ENCODE assay signal across 8 cellular contexts in genomic region chr14:90815817-90816662, GRCh38. TPM values are rescaled to one million over a fixed set of nuclear protein-coding genes. Genes with fewer than 3 reads are reported as not detected.
DNase-seq lines count a peak whose midpoint lies in the region; ATAC-seq and TF ChIP-seq lines count a peak whose summit lies in the region.

Gene TTC7B, minus strand, starts transcription at chr14:90816430. Its CDS starts 135 bp downstream, at chr14:90816295.

- POLR2A ChIA-PET in WTC11 (lab: Charles Lee) = interaction anchor here (0.6 kb wide), 1 partner anchor 284 kb away, joined by 5 read pairs; no protein-coding TSS in a partner anchor

- H3K4me3 ChIP-seq in BLaER1 (peak within 1 kb of the TSS; percentile 78), mesodermal cell (ENCODE audit: extremely low read depth, insufficient read depth, low read length, poor library complexity, severe bottlenecking) (peak within 1 kb of the TSS; percentile 66), testis (peak within 1 kb of the TSS; percentile 51 to 63)

- DNase-seq in HT1080 (ENCODE audit: low read depth) = no peak
- peak; percentile 64 for DNase-seq in WTC11 (ENCODE audit: low spot score)
- no peak for DNase-seq in testis
- no peak for DNase-seq in T1000 (lab: John Stamatoyannopoulos, UW)

- peak within 1 kb of the TSS; percentile 86 for H3K27ac ChIP-seq in BLaER1
- no peak within 1 kb of the TSS for H3K27ac ChIP-seq in mesodermal cell (ENCODE audit: low read depth, low read length, severe bottlenecking)
- H3K27ac ChIP-seq in testis = no peak within 1 kb of the TSS

- WGBS in mesodermal cell (ENCODE audit: insufficient coverage in 2 of 2), 2 experiments = 0% methylated on average over 46 to 50 of the region's 111 CpGs
- 0 to 7% methylated on average over 3 to 17 of the region's 111 CpGs for WGBS in testis, 2 donors

- peak; percentile 73 for ATAC-seq in GM19025 (IDR thresholded peaks at IDR 0.05; ENCODE audit: low read depth, unreplicated experiment)
- peak; percentile 88 for ATAC-seq in WTC11

- H3K27ac Mint-ChIP-seq in WTC11 = no peak within 1 kb of the TSS

- no peaks in the 10 kb centered on the region for H3K9me3 Mint-ChIP-seq in WTC11

- H3K4me3 Mint-ChIP-seq in WTC11 = peak within 1 kb of the TSS; percentile 73

- peaks cover 25% of the 10 kb centered on the region for H3K27me3 Mint-ChIP-seq in WTC11 (ENCODE audit: low read depth)

- in situ Hi-C loops in endometrial microvascular endothelial cells (cut with HindIII; ENCODE audit: inconsistent ontology term, low pct_unique_long_range_greater_than_20kb, low sequenced_read_pairs) = no loop called here

- no peak for TF ChIP-seq POLR2A in testis (IDR thresholded peaks at IDR 0.05)

- peaks cover 24% of the 10 kb centered on the region; the same call in 1 of the 2 replicates for H4K20me1 ChIP-seq in BLaER1

- H3K36me3 ChIP-seq in BLaER1 (no peaks in the 10 kb centered on the region), mesodermal cell (ENCODE audit: control insufficient read depth, insufficient read depth, low read length) (no peaks in the 10 kb centered on the region), testis (ENCODE audit: low read depth, missing control alignments) (no peaks in the 10 kb centered on the region)

- CTCF ChIA-PET in WTC11 (lab: Charles Lee) = interaction anchor here (0.5 to 3.7 kb wide), 20 partner anchors 8 to 514 kb away, joined by 3 to 51 read pairs (median 4); partner anchors contain the start of gene RPS6KA5

- peak within 1 kb of the TSS; percentile 90 for H3K4me2 ChIP-seq in BLaER1

- no peaks in the 10 kb centered on the region for H3K9me3 ChIP-seq in BLaER1
- no peaks in the 10 kb centered on the region for H3K9me3 ChIP-seq in mesodermal cell (ENCODE audit: control insufficient read depth, low read length)
- no peaks in the 10 kb centered on the region for H3K9me3 ChIP-seq in testis

- no peaks in the 10 kb centered on the region for H3K36me3 Mint-ChIP-seq in WTC11

- H3K4me1 ChIP-seq in BLaER1 (peaks cover 28% of the 10 kb centered on the region), mesodermal cell (ENCODE audit: control insufficient read depth, insufficient read depth, low read length, poor library complexity, severe bottlenecking) (peaks cover 2% of the 10 kb centered on the region), testis (peaks cover 4% of the 10 kb centered on the region)

- intact Hi-C loops in testis (cut with DNase I; ENCODE audit: low total_unique reads) = no loop called here

- TF ChIP-seq CTCF in WTC11 (IDR thresholded peaks at IDR 0.05) (no peak), testis (IDR thresholded peaks at IDR 0.05) (peak in 1 of 3 experiments; percentile 19)

- no peaks in the 10 kb centered on the region for H3K27me3 ChIP-seq in BLaER1
- no peaks in the 10 kb centered on the region for H3K27me3 ChIP-seq in testis

- H3K4me1 Mint-ChIP-seq in WTC11 = peaks cover 6% of the 10 kb centered on the region

- H3K9ac ChIP-seq in BLaER1 = peak within 1 kb of the TSS; percentile 85

TF ChIP-seq in WTC11, 78 proteins besides CTCF, POLR2A, EP300 and RAD21 (continues in another document):
- TF ChIP-seq RELA (CRISPR knock-in tag; IDR thresholded peaks at IDR 0.05; ENCODE audit: borderline replicate concordance) (no peak), SMAD3 (CRISPR knock-in tag; IDR thresholded peaks at IDR 0.05; ENCODE audit: borderline replicate concordance) (no peak), TCF7 (CRISPR knock-in tag; IDR thresholded peaks at IDR 0.05; ENCODE audit: low read depth) (no peak), ESRRA (CRISPR knock-in tag; IDR thresholded peaks at IDR 0.05; ENCODE audit: borderline replicate concordance) (no peak), NFATC4 (CRISPR knock-in tag; IDR thresholded peaks at IDR 0.05) (no peak), ZNF532 (CRISPR knock-in tag; IDR thresholded peaks at IDR 0.05; ENCODE audit: borderline replicate concordance) (no peak), NFYB (CRISPR knock-in tag; conservative IDR thresholded peaks at IDR 0.05; ENCODE audit: low read depth) (no peak), HMGXB4 (CRISPR knock-in tag; IDR thresholded peaks at IDR 0.05) (no peak), ZNF121 (CRISPR knock-in tag; IDR thresholded peaks at IDR 0.05) (no peak), IRF2 (CRISPR knock-in tag; IDR thresholded peaks at IDR 0.05; ENCODE audit: borderline replicate concordance, low read depth) (no peak), ATF2 (CRISPR knock-in tag; IDR thresholded peaks at IDR 0.05; ENCODE audit: borderline replicate concordance, low read depth) (no peak)

RNA-seq across cellular contexts. Expression of gene TTC7B, which starts in this region (rescaled TPM):
- total RNA-seq in HT1080 (2014; rRNA removed; shearing (Covaris generic)) = 27.8 and 44.8 TPM in 2 replicates
- 39.0 and 40.3 TPM in 2 replicates for polyA plus RNA-seq in HT1080 (2015; cell fraction: cytosol; rRNA removed)
- polyA plus RNA-seq in HT1080 (2015; cell fraction: nucleus; rRNA removed) = 18.2 and 19.9 TPM in 2 replicates
- total RNA-seq in WTC11 (2021) = 27.6 to 37.0 TPM (median 31.7 TPM) in 3 replicates
- 50.5 TPM for total RNA-seq in endometrial microvascular endothelial cells (ENCODE audit: inconsistent ontology term)
- 71.0 TPM for polyA plus RNA-seq in mesodermal cell (2013, experiment 1 of 2)
- polyA plus RNA-seq in mesodermal cell (2013, experiment 2 of 2) = 57.2 TPM
- 10 to 100 TPM; 12.1 to 17.0 TPM for total RNA-seq in testis
- polyA plus RNA-seq in testis (ENCODE audit: insufficient read depth, low read depth, low replicate concordance) = 11.3 TPM
